ENCODE assay signal across 16 cellular contexts in genomic region chr15:26433818-26434217, GRCh38.
DNase-seq lines count a peak whose midpoint lies in the region; ATAC-seq and TF ChIP-seq lines count a peak whose summit lies in the region.
"Had no signal": no experiment of that assay in that cellular context is flagged by ENCODE, and none has a peak within 500 bp of the region (broad histone marks: within the 10 kb centered on the region; RNA-seq: fewer than 3 reads in every experiment).

No MANE protein-coding gene starts in this region.

- H3K36me3 ChIP-seq in heart left ventricle = no peaks in the 10 kb centered on the region
- no peaks in the 10 kb centered on the region for H3K36me3 ChIP-seq in right atrium auricular region

- H3K9me3 ChIP-seq in heart left ventricle (peaks cover 0 to 8% (median 0%) of the 10 kb centered on the region in 12 donors), right atrium auricular region (no peaks in the 10 kb centered on the region)

- H3K27me3 ChIP-seq in heart left ventricle = no peaks in the 10 kb centered on the region
- no peaks in the 10 kb centered on the region for H3K27me3 ChIP-seq in right atrium auricular region

- TF ChIP-seq POLR2A in heart left ventricle (IDR thresholded peaks at IDR 0.05) = no peak

- H3K27ac ChIP-seq in heart left ventricle = no peak overlapping the region
- H3K27ac ChIP-seq in right atrium auricular region = peak overlapping the region; percentile 29 to 48
- H3K27ac ChIP-seq: HL-60 had no signal

- DNase-seq in Daoy (ENCODE audit: low read depth) = peak; percentile 15
- peak; percentile 93 to 95 for DNase-seq in NCI-H524 (lab: John Stamatoyannopoulos, UW)
- peak in 4 of 5 donors; percentile 34 to 70 (median 52) for DNase-seq in heart left ventricle
- DNase-seq in right atrium auricular region (ENCODE audit: low spot score) = no peak
- DNase-seq in activated CD4-positive, CD25-positive, alpha-beta regulatory T cell treated with anti-CD3 and anti-CD28 coated beads, Interleukin-2, amount 50 U/mL, for 72 hours = no peak
- DNase-seq: C1 segment of cervical spinal cord; Calu3; CD4-positive, alpha-beta T cell; DMS153; DMS79 treated with DMSO at 0.1 percent for 48 hours; GDM1; HCEC 1CT; HFFc6 had no signal

- TF ChIP-seq CTCF in heart left ventricle (IDR thresholded peaks at IDR 0.05) (no peak), right atrium auricular region (IDR thresholded peaks at IDR 0.05) (no peak)

- H3K4me3 ChIP-seq in heart left ventricle = no peak overlapping the region
- H3K4me3 ChIP-seq in right atrium auricular region = no peak overlapping the region

- 50 to 58% (median 54%) methylated on average over 5 of the region's 5 CpGs for WGBS in heart left ventricle, 4 donors

- ATAC-seq in heart left ventricle = peak; percentile 69 to 85 (median 82)
- ATAC-seq in GM19463 (IDR thresholded peaks at IDR 0.05; ENCODE audit: unreplicated experiment) = no peak
- ATAC-seq in HG03025 (IDR thresholded peaks at IDR 0.05; ENCODE audit: low FRiP score, unreplicated experiment) = no peak

- intact Hi-C loops in heart left ventricle (cut with DNase I) = no loop called here

- H3K4me1 ChIP-seq in heart left ventricle (peaks cover 0 to 26% (median 0%) of the 10 kb centered on the region in 12 donors), right atrium auricular region (peaks cover 0 to 13% of the 10 kb centered on the region in 2 donors)

Comparison
In these comparisons a context has a peak if more than half of its experiments do, and no peak if none do; other contexts are left out.
1. DNase-seq: peak in Daoy (single experiment), NCI-H524 (2 of 2) and heart left ventricle (4 of 5); none in right atrium auricular region (single experiment) and activated CD4-positive, CD25-positive, alpha-beta regulatory T cell treated with anti-CD3 and anti-CD28 coated beads, Interleukin-2, amount 50 U/mL, for 72 hours (single experiment).
2. H3K27ac ChIP-seq: peak in right atrium auricular region (2 of 2); none in heart left ventricle (0 of 12).
3. ATAC-seq: peak in heart left ventricle (4 of 4); none in GM19463 (single experiment) and HG03025 (single experiment).